In genomic region chr12:111748867-111749266, GRCh38 we compare ENCODE assay signal across 27 cellular contexts.
"Had no signal": no experiment of that assay in that cellular context is flagged by ENCODE, and none has a peak within 500 bp of the region (broad histone marks: within the 10 kb centered on the region; RNA-seq: fewer than 3 reads in every experiment).

No MANE protein-coding gene starts in this region.

- ATAC-seq: activated CD8-positive, alpha-beta T cell treated with anti-CD3 and anti-CD28 coated beads, Interleukin-2, amount 10 ng/mL, durations not matched to agents 7 days and 5 days; effector memory CD8-positive, alpha-beta T cell; gastrocnemius medialis; left colon; pancreas; sciatic nerve; SK-N-SH treated with all-trans-retinoic acid at 6 μM for 48 hours; stimulated activated effector memory CD8-positive, alpha-beta T cell treated with anti-CD3 and anti-CD28 coated beads, Interleukin-12 subunit alpha, Interleukin-12 subunit beta, amount 100 ng/mL, for 72 hours had no signal

- H3K4me3 Mint-ChIP-seq: activated CD8-positive, alpha-beta T cell treated with anti-CD3 and anti-CD28 coated beads, Interleukin-2, amount 10 ng/mL, durations not matched to agents 7 days and 5 days; activated naive CD4-positive, alpha-beta T cell treated with anti-CD3 and anti-CD28 coated beads, Interleukin-2, amount 50 U/mL, for 24 hours; activated T-helper 1 cell treated with anti-CD3 and anti-CD28 coated beads, Interleukin-12 subunit alpha, Interleukin-12 subunit beta, Interleukin-2, Interleukin-4 antibody, amounts not matched to agents 30 ng/mL and 10 ng/mL and 1 ng/mL, durations not matched to agents 14 hours and 24 hours and 36 hours; effector memory CD8-positive, alpha-beta T cell; memory B cell; nephron; stimulated activated effector memory CD8-positive, alpha-beta T cell treated with anti-CD3 and anti-CD28 coated beads, Interleukin-12 subunit alpha, Interleukin-12 subunit beta, amount 100 ng/mL, for 72 hours had no signal

- H3K27ac Mint-ChIP-seq: activated CD8-positive, alpha-beta T cell treated with anti-CD3 and anti-CD28 coated beads, Interleukin-2, amount 10 ng/mL, durations not matched to agents 7 days and 5 days; activated naive CD4-positive, alpha-beta T cell treated with anti-CD3 and anti-CD28 coated beads, Interleukin-2, amount 50 U/mL, for 24 hours; activated T-helper 1 cell treated with anti-CD3 and anti-CD28 coated beads, Interleukin-12 subunit alpha, Interleukin-12 subunit beta, Interleukin-2, Interleukin-4 antibody, amounts not matched to agents 30 ng/mL and 10 ng/mL and 1 ng/mL, durations not matched to agents 14 hours and 24 hours and 36 hours; effector memory CD8-positive, alpha-beta T cell; memory B cell had no signal

- H3K9me3 Mint-ChIP-seq: activated naive CD4-positive, alpha-beta T cell treated with anti-CD3 and anti-CD28 coated beads, Interleukin-2, amount 50 U/mL, for 24 hours; activated T-helper 1 cell treated with anti-CD3 and anti-CD28 coated beads, Interleukin-12 subunit alpha, Interleukin-12 subunit beta, Interleukin-2, Interleukin-4 antibody, amounts not matched to agents 30 ng/mL and 10 ng/mL and 1 ng/mL, durations not matched to agents 14 hours and 24 hours and 36 hours; effector memory CD8-positive, alpha-beta T cell; memory B cell; nephron; stimulated activated effector memory CD8-positive, alpha-beta T cell treated with anti-CD3 and anti-CD28 coated beads, Interleukin-12 subunit alpha, Interleukin-12 subunit beta, amount 100 ng/mL, for 72 hours had no signal

- H3K4me3 ChIP-seq: ascending aorta, esophagus squamous epithelium, gastrocnemius medialis, pancreas, stomach, suprapubic skin, transverse colon had no signal

- H3K27me3 ChIP-seq: ascending aorta, esophagus squamous epithelium, gastrocnemius medialis, neutrophil, pancreas, stomach, suprapubic skin, transverse colon had no signal

- H3K4me1 Mint-ChIP-seq: activated naive CD4-positive, alpha-beta T cell treated with anti-CD3 and anti-CD28 coated beads, Interleukin-2, amount 50 U/mL, for 24 hours; memory B cell; stimulated activated effector memory CD8-positive, alpha-beta T cell treated with anti-CD3 and anti-CD28 coated beads, Interleukin-12 subunit alpha, Interleukin-12 subunit beta, amount 100 ng/mL, for 72 hours had no signal

- FAIRE-seq: keratinocyte, pancreas, small intestine, urothelium cell line had no signal

- H3K9me3 ChIP-seq: ascending aorta, esophagus squamous epithelium, gastrocnemius medialis, neutrophil, pancreas, stomach, suprapubic skin, transverse colon had no signal

- H3K4me1 ChIP-seq: suprapubic skin had no signal

- DNase-seq: activated CD4-positive, alpha-beta T cell treated with anti-CD3 and anti-CD28 coated beads, Interleukin-2, amount 50 U/mL, for 1 hour; activated CD4-positive, CD25-positive, alpha-beta regulatory T cell treated with anti-CD3 and anti-CD28 coated beads, Interleukin-2, amount 50 U/mL, for 72 hours; activated CD8-positive, alpha-beta T cell treated with anti-CD3 and anti-CD28 coated beads, Interleukin-2, amount 10 ng/mL, durations not matched to agents 7 days and 5 days; activated gamma-delta T cell; cerebellar nuclear complex; cortex of kidney; effector memory CD8-positive, alpha-beta T cell; esophagus squamous epithelium; gastrocnemius medialis; left colon; pancreas; stimulated activated CD4-positive, alpha-beta T cell treated with anti-CD3 and anti-CD28 coated beads, Interleukin-2, amount 100 ng/mL, for 24 hours; stomach; transverse colon had no signal

- H3K27me3 Mint-ChIP-seq: activated naive CD4-positive, alpha-beta T cell treated with anti-CD3 and anti-CD28 coated beads, Interleukin-2, amount 50 U/mL, for 24 hours; effector memory CD8-positive, alpha-beta T cell; memory B cell had no signal

- H3K27ac ChIP-seq: ascending aorta, esophagus squamous epithelium, gastrocnemius medialis, neutrophil, pancreas, stomach, suprapubic skin, transverse colon had no signal
